In the genomic region with DNA sequence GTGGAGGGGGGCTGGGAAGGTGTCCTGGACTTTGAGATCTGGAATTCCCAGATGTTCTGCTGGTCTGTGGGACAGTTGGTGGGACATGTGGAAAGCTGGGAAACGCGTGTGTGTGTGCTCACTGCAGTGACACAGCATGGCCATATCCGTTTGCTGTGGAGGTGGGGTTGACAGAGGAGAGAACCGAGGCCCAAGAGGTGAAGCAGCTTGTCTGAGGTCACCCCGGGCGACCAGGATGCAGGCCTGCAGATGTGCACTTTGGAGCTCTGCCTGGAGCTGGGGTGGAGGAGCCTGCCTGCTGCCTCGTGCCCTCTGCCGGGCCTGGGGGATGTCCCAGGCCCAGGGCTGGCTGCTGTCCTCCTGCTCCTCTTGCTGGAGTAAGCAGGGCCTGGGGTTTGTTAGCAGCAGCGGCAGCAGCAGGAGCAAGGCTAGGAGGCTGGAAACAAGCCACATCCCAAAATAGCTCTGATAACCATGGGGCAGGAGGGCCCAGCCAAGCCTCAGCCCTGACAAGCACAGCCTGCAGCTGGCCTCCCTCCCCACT, we compare ENCODE assay signal across 8 cellular contexts.
DNase-seq lines count a peak whose midpoint lies in the region; ATAC-seq and TF ChIP-seq lines count a peak whose summit lies in the region.
"Not testable (repeated sequence)": the region's sequence is repeated elsewhere in the genome, so short reads cannot be mapped to it uniquely, and the experiment has no call there.

No MANE protein-coding gene starts in this region.

- H3K27me3 ChIP-seq in heart right ventricle; skeletal muscle satellite cell (ENCODE audit: control insufficient read depth, insufficient read depth, low read length); vagina: not testable (repeated sequence)

- intact Hi-C loops in heart right ventricle (cut with DNase I), result loop anchor here in 2 of 10 donors (1.0 to 2.0 kb wide), 2 partner anchors 17 kb away; no protein-coding TSS in a partner anchor
- intact Hi-C loops in vagina (cut with DNase I), result not testable (repeated sequence)

- H3K4me1 ChIP-seq in heart right ventricle (peaks cover 28 to 74% (median 54%) of the 10 kb centered on the region in 9 donors), skeletal muscle satellite cell (ENCODE audit: control insufficient read depth, insufficient read depth, low read length) (peaks cover 64% of the 10 kb centered on the region), vagina (peaks cover 73% of the 10 kb centered on the region)

- peak overlapping the region; percentile 52 for H3K9ac ChIP-seq in skeletal muscle satellite cell (ENCODE audit: low read depth, low read length)

- not testable (repeated sequence) for H3K27me3 Mint-ChIP-seq in activated naive CD4-positive, alpha-beta T cell treated with anti-CD3 and anti-CD28 coated beads, Interleukin-2, amount 50 U/mL, for 24 hours

- 11 to 12% methylated on average over 6 to 9 of the region's 9 CpGs for WGBS in heart right ventricle, 2 donors

- DNase-seq in EH (ENCODE audit: low read depth) (peak; percentile 90), NCI-H446 treated with DMSO at 0.1 percent for 48 hours (lab: John Stamatoyannopoulos, UW) (peak; percentile 73), dermis blood vessel endothelial cell (peak; percentile 41), heart right ventricle (peak; percentile 80 to 92), mucosa of gallbladder (ENCODE audit: low spot score) (peak; percentile 82)
- DNase-seq in vagina (ENCODE audit: extremely low spot score in 2 of 2), result not testable (repeated sequence)

- TF ChIP-seq POLR2A in vagina (IDR thresholded peaks at IDR 0.05), result not testable (repeated sequence)

- H3K4me2 ChIP-seq in skeletal muscle satellite cell (ENCODE audit: low read length), result not testable (repeated sequence)

- not testable (repeated sequence) for H3K9me3 Mint-ChIP-seq in activated naive CD4-positive, alpha-beta T cell treated with anti-CD3 and anti-CD28 coated beads, Interleukin-2, amount 50 U/mL, for 24 hours

- H3K27ac ChIP-seq in heart right ventricle, result peak overlapping the region; percentile 56 to 92 (median 84)
- peak overlapping the region; percentile 77 for H3K27ac ChIP-seq in vagina

- H3K9me3 ChIP-seq in heart right ventricle; skeletal muscle satellite cell (replicated peaks; ENCODE audit: low read length); vagina: not testable (repeated sequence)

- peak in 2 of 9 donors; percentile 16 to 29 for TF ChIP-seq CTCF in heart right ventricle (IDR thresholded peaks at IDR 0.05)
- not testable (repeated sequence) for TF ChIP-seq CTCF in vagina (IDR thresholded peaks at IDR 0.05)

- peaks cover 18% of the 10 kb centered on the region for H3K4me1 Mint-ChIP-seq in activated naive CD4-positive, alpha-beta T cell treated with anti-CD3 and anti-CD28 coated beads, Interleukin-2, amount 50 U/mL, for 24 hours

- peak; percentile 73 to 88 (median 78) for ATAC-seq in heart right ventricle

- H3K36me3 ChIP-seq in heart right ventricle, result peaks cover 0 to 19% (median 0%) of the 10 kb centered on the region in 9 donors
- H3K36me3 ChIP-seq in skeletal muscle satellite cell (ENCODE audit: insufficient read depth, low read length); vagina: not testable (repeated sequence)

- H3K4me3 ChIP-seq in heart right ventricle; skeletal muscle satellite cell (ENCODE audit: low read length); vagina: not testable (repeated sequence)

- H3K27ac Mint-ChIP-seq in activated naive CD4-positive, alpha-beta T cell treated with anti-CD3 and anti-CD28 coated beads, Interleukin-2, amount 50 U/mL, for 24 hours, result peak overlapping the region; percentile 90

- not testable (repeated sequence) for H3K4me3 Mint-ChIP-seq in activated naive CD4-positive, alpha-beta T cell treated with anti-CD3 and anti-CD28 coated beads, Interleukin-2, amount 50 U/mL, for 24 hours

- not testable (repeated sequence) for H3K36me3 Mint-ChIP-seq in activated naive CD4-positive, alpha-beta T cell treated with anti-CD3 and anti-CD28 coated beads, Interleukin-2, amount 50 U/mL, for 24 hours
